Comparison of ENCODE assay signal across 9 cellular contexts in the genomic region with DNA sequence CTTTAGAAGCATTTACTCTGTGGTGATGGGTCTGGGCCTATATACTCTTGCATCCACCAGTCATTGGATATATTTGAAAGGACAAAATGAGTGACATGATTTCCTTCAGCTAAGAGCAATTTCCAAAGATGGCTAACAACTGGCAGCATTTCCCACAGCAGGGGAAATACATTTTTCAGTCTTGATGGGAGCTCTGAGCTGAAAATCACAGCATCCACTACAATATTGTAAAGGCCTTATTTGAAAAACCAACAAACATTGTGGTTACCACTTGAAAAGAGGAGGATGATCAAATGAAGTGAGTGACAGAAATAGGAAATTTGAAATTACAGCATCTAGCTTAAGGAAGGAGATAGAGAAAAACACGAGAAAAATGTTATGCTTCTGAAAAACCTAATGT.
"Had no signal": no experiment of that assay in that cellular context is flagged by ENCODE, and none has a peak within 500 bp of the region (broad histone marks: within the 10 kb centered on the region; RNA-seq: fewer than 3 reads in every experiment).

No MANE protein-coding gene starts in this region.

- H3K4me3 Mint-ChIP-seq: IgD-negative memory B cell had no signal

- H3K27ac ChIP-seq: HL-60, KMS-11 had no signal

- FAIRE-seq: HepG2, HTR-8/SVneo, K562 had no signal

- H3K4me1 Mint-ChIP-seq: IgD-negative memory B cell had no signal

- H3K9ac ChIP-seq: KMS-11 had no signal

- H3K4me3 ChIP-seq: K562 had no signal

- ATAC-seq: HepG2, K562 had no signal

- H3K27me3 Mint-ChIP-seq: IgD-negative memory B cell had no signal

- H3K27ac Mint-ChIP-seq: IgD-negative memory B cell had no signal

- H3K36me3 Mint-ChIP-seq: IgD-negative memory B cell had no signal

- DNase-seq: IMR-90, KBM-7, KG1 had no signal

- H3K4me2 ChIP-seq: KMS-11 had no signal
